ENCODE assay signal across 1 cellular context in the genomic region with DNA sequence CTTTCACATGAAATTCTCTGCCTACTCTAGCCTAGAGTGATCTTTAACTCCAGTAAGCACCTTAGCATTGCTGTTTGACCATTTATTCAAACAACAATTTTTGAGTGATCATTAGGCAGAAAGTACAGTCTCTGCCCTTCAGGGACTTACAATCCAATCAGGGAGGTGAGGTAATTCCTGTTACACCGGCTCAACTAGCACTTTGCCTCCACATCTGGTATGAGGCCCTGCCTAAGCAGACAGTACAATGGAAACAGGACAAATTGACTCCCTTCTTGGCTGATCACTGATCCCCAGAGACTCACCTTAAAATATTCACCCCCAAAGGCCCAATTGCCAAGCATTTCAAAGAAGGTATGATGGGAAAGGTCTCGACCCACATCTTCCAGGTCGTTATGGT.
TF ChIP-seq lines count a peak whose summit lies in the region.

No MANE protein-coding gene starts in this region.

TF ChIP-seq in HepG2, 621 proteins besides CTCF, POLR2A, EP300 and RAD21:
- TF ChIP-seq JARID2 (CRISPR knock-in tag; IDR thresholded peaks at IDR 0.05; ENCODE audit: insufficient replicate concordance) = no peak
- no peak for TF ChIP-seq ZSCAN31 (CRISPR knock-in tag; IDR thresholded peaks at IDR 0.05; ENCODE audit: low read depth)
- TF ChIP-seq NFE2 (CRISPR knock-in tag; IDR thresholded peaks at IDR 0.05) = no peak
- TF ChIP-seq ZNF605 (CRISPR knock-in tag; IDR thresholded peaks at IDR 0.05) = no peak
- TF ChIP-seq SNAPC2 (CRISPR knock-in tag; IDR thresholded peaks at IDR 0.05) = no peak
- no peak for TF ChIP-seq ZBTB21 (CRISPR knock-in tag; IDR thresholded peaks at IDR 0.05)
- TF ChIP-seq NCOA1 (CRISPR knock-in tag; IDR thresholded peaks at IDR 0.05) = no peak
- TF ChIP-seq ZNF75D (CRISPR knock-in tag; IDR thresholded peaks at IDR 0.05; ENCODE audit: borderline replicate concordance) = no peak
- TF ChIP-seq ZNF460 (CRISPR knock-in tag; IDR thresholded peaks at IDR 0.05; ENCODE audit: borderline replicate concordance) = no peak
- TF ChIP-seq, protein P1, sequence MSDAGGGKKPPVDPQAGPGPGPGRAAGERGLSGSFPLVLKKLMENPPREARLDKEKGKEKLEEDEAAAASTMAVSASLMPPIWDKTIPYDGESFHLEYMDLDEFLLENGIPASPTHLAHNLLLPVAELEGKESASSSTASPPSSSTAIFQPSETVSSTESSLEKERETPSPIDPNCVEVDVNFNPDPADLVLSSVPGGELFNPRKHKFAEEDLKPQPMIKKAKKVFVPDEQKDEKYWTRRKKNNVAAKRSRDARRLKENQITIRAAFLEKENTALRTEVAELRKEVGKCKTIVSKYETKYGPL (CRISPR knock-in tag; IDR thresholded peaks at IDR 0.05) = no peak
- no peak for TF ChIP-seq NKX3-1 (CRISPR knock-in tag; IDR thresholded peaks at IDR 0.05)
- TF ChIP-seq DPF2 (CRISPR knock-in tag; IDR thresholded peaks at IDR 0.05; ENCODE audit: borderline replicate concordance, low read depth) = no peak
- TF ChIP-seq PPARG (CRISPR knock-in tag; conservative IDR thresholded peaks at IDR 0.05) = no peak
- TF ChIP-seq XBP1 (CRISPR knock-in tag; IDR thresholded peaks at IDR 0.05) = no peak
- TF ChIP-seq, protein P2, sequence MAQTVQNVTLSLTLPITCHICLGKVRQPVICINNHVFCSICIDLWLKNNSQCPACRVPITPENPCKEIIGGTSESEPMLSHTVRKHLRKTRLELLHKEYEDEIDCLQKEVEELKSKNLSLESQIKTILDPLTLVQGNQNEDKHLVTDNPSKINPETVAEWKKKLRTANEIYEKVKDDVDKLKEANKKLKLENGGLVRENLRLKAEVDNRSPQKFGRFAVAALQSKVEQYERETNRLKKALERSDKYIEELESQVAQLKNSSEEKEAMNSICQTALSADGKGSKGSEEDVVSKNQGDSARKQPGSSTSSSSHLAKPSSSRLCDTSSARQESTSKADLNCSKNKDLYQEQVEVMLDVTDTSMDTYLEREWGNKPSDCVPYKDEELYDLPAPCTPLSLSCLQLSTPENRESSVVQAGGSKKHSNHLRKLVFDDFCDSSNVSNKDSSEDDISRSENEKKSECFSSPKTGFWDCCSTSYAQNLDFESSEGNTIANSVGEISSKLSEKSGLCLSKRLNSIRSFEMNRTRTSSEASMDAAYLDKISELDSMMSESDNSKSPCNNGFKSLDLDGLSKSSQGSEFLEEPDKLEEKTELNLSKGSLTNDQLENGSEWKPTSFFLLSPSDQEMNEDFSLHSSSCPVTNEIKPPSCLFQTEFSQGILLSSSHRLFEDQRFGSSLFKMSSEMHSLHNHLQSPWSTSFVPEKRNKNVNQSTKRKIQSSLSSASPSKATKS (CRISPR knock-in tag; IDR thresholded peaks at IDR 0.05) = no peak
- no peak for TF ChIP-seq MEIS2 (CRISPR knock-in tag; IDR thresholded peaks at IDR 0.05)
- TF ChIP-seq, protein P3, sequence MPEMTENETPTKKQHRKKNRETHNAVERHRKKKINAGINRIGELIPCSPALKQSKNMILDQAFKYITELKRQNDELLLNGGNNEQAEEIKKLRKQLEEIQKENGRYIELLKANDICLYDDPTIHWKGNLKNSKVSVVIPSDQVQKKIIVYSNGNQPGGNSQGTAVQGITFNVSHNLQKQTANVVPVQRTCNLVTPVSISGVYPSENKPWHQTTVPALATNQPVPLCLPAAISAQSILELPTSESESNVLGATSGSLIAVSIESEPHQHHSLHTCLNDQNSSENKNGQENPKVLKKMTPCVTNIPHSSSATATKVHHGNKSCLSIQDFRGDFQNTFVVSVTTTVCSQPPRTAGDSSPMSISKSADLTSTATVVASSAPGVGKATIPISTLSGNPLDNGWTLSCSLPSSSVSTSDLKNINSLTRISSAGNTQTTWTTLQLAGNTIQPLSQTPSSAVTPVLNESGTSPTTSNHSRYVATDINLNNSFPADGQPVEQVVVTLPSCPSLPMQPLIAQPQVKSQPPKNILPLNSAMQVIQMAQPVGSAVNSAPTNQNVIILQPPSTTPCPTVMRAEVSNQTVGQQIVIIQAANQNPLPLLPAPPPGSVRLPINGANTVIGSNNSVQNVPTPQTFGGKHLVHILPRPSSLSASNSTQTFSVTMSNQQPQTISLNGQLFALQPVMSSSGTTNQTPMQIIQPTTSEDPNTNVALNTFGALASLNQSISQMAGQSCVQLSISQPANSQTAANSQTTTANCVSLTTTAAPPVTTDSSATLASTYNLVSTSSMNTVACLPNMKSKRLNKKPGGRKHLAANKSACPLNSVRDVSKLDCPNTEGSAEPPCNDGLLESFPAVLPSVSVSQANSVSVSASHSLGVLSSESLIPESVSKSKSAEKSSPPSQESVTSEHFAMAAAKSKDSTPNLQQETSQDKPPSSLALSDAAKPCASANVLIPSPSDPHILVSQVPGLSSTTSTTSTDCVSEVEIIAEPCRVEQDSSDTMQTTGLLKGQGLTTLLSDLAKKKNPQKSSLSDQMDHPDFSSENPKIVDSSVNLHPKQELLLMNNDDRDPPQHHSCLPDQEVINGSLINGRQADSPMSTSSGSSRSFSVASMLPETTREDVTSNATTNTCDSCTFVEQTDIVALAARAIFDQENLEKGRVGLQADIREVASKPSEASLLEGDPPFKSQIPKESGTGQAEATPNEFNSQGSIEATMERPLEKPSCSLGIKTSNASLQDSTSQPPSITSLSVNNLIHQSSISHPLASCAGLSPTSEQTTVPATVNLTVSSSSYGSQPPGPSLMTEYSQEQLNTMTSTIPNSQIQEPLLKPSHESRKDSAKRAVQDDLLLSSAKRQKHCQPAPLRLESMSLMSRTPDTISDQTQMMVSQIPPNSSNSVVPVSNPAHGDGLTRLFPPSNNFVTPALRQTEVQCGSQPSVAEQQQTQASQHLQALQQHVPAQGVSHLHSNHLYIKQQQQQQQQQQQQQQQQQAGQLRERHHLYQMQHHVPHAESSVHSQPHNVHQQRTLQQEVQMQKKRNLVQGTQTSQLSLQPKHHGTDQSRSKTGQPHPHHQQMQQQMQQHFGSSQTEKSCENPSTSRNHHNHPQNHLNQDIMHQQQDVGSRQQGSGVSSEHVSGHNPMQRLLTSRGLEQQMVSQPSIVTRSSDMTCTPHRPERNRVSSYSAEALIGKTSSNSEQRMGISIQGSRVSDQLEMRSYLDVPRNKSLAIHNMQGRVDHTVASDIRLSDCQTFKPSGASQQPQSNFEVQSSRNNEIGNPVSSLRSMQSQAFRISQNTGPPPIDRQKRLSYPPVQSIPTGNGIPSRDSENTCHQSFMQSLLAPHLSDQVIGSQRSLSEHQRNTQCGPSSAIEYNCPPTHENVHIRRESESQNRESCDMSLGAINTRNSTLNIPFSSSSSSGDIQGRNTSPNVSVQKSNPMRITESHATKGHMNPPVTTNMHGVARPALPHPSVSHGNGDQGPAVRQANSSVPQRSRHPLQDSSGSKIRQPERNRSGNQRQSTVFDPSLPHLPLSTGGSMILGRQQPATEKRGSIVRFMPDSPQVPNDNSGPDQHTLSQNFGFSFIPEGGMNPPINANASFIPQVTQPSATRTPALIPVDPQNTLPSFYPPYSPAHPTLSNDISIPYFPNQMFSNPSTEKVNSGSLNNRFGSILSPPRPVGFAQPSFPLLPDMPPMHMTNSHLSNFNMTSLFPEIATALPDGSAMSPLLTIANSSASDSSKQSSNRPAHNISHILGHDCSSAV (CRISPR knock-in tag; IDR thresholded peaks at IDR 0.05; ENCODE audit: borderline replicate concordance) = no peak
